7 cellular contexts compared by ENCODE assay signal in the genomic region with DNA sequence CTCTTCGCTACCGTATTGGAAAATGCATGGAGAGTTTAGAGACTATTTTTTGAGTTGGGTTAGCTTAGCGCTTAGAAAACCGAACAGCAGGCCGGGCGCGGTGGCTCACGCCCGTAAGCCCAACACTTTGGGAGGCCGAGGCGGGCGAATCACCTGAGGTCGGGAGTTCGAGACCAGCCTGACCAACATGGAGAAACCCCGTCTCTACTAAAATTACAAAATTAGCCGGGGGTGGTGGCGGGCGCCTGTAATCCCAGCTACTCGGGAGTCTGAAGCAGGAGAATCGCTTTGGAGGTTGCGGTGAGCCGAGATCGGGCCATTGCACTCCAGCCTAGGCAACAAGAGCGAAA. TPM values are rescaled to one million over a fixed set of nuclear protein-coding genes. Genes with fewer than 3 reads are reported as not detected.
DNase-seq lines count a peak whose midpoint lies in the region; TF ChIP-seq lines count a peak whose summit lies in the region.
"Not testable (repeated sequence)": the region's sequence is repeated elsewhere in the genome, so short reads cannot be mapped to it uniquely, and the experiment has no call there.
"Had no signal": no experiment of that assay in that cellular context is flagged by ENCODE, and none has a peak within 500 bp of the region (broad histone marks: within the 10 kb centered on the region; RNA-seq: fewer than 3 reads in every experiment).

No MANE protein-coding gene starts in this region.

- peak overlapping the region; percentile 91 for H3K9ac ChIP-seq in GM23248
- peak overlapping the region; percentile 78 for H3K9ac ChIP-seq in neural cell (ENCODE audit: low read length)

- H3K4me3 ChIP-seq in GM23248, result peak overlapping the region; percentile 94
- H3K4me3 ChIP-seq in breast epithelium, result peak overlapping the region; percentile 69 to 92 (median 86)
- H3K4me3 ChIP-seq in right atrium auricular region, result peak overlapping the region; percentile 52 to 80
- peak overlapping the region; percentile 99 for H3K4me3 ChIP-seq in neural cell (ENCODE audit: low read length)
- peak overlapping the region; percentile 70 to 80 for H3K4me3 ChIP-seq in tibial artery

- TF ChIP-seq CTCF in breast epithelium (IDR thresholded peaks at IDR 0.05); right atrium auricular region (IDR thresholded peaks at IDR 0.05); neural cell (IDR thresholded peaks at IDR 0.05; ENCODE audit: poor library complexity, severe bottlenecking); tibial artery (IDR thresholded peaks at IDR 0.05): not testable (repeated sequence)

- H2AFZ ChIP-seq in GM23248 (peak overlapping the region; percentile 89), neural cell (ENCODE audit: low read depth, low read length) (peak overlapping the region; percentile 91)

- H3K9me2 ChIP-seq in GM23248 (ENCODE audit: insufficient read depth); neural cell (ENCODE audit: insufficient read depth, low read length): not testable (repeated sequence)

- H3K27ac Mint-ChIP-seq in T-helper 2 cell treated with Interferon-gamma antibody and Interleukin-4, amounts not matched to agents 5 μg/mL and 100 μg/mL, for 36 hours, result peak overlapping the region; percentile 94

- not testable (repeated sequence) for H3K27me3 Mint-ChIP-seq in T-helper 2 cell treated with Interferon-gamma antibody and Interleukin-4, amounts not matched to agents 5 μg/mL and 100 μg/mL, for 36 hours (ENCODE audit: low read depth)

- H3K4me3 Mint-ChIP-seq in T-helper 2 cell treated with Interferon-gamma antibody and Interleukin-4, amounts not matched to agents 5 μg/mL and 100 μg/mL, for 36 hours, result peak overlapping the region; percentile 96

- 18 to 21% methylated on average over 24 of the region's 24 CpGs for WGBS in GM23248 (ENCODE audit: low coverage in 1 of 2, low lambda C conversion rate in 2 of 2, missing lambda C conversion rate in 2 of 2), 2 experiments

- not testable (repeated sequence) for H3K9me3 ChIP-seq in GM23248 (ENCODE audit: low read depth); breast epithelium; right atrium auricular region; neural cell (ENCODE audit: low read length); tibial artery

- H3F3A ChIP-seq in GM23248 (ENCODE audit: insufficient read depth); neural cell (ENCODE audit: insufficient read depth, low read length, poor library complexity, severe bottlenecking): not testable (repeated sequence)

- H3K27ac ChIP-seq in GM23248 (peak overlapping the region; percentile 88), breast epithelium (peak overlapping the region; percentile 52 to 73), right atrium auricular region (peak overlapping the region; percentile 64 to 78), neural cell (ENCODE audit: low read length) (peak overlapping the region; percentile 66), tibial artery (peak overlapping the region; percentile 74 to 82)

- intact Hi-C loops in breast epithelium (cut with DNase I; ENCODE audit: low total_unique reads), result not testable (repeated sequence)
- intact Hi-C loops in tibial artery (cut with DNase I; ENCODE audit: low total_unique reads), result loop anchor here (10.0 kb wide), 1 partner anchor 347 kb away; no protein-coding TSS in a partner anchor

- not testable (repeated sequence) for TF ChIP-seq POLR2A in breast epithelium (IDR thresholded peaks at IDR 0.05)

- H3K4me1 ChIP-seq in GM23248 (ENCODE audit: insufficient read depth); breast epithelium: not testable (repeated sequence)
- H3K4me1 ChIP-seq in right atrium auricular region, result peaks cover 0 to 16% of the 10 kb centered on the region in 2 donors
- peaks cover 5 to 23% (median 10%) of the 10 kb centered on the region in 4 donors for H3K4me1 ChIP-seq in tibial artery

- not testable (repeated sequence) for H3K36me3 ChIP-seq in GM23248 (ENCODE audit: low read depth); breast epithelium; neural cell (ENCODE audit: insufficient read depth, low read length)
- H3K36me3 ChIP-seq in right atrium auricular region (peaks cover 13% of the 10 kb centered on the region), tibial artery (peaks cover 3 to 21% (median 13%) of the 10 kb centered on the region in 3 donors)

- TF ChIP-seq EP300 in neural cell (conservative IDR thresholded peaks at IDR 0.05; ENCODE audit: poor library complexity, severe bottlenecking), result not testable (repeated sequence)

- peaks cover 27% of the 10 kb centered on the region for H3K36me3 Mint-ChIP-seq in T-helper 2 cell treated with Interferon-gamma antibody and Interleukin-4, amounts not matched to agents 5 μg/mL and 100 μg/mL, for 36 hours (ENCODE audit: low read depth)

- H3K79me2 ChIP-seq in GM23248 (ENCODE audit: insufficient read depth) (peaks cover 41% of the 10 kb centered on the region), neural cell (replicated peaks; ENCODE audit: insufficient read depth, low read length) (peaks cover 11% of the 10 kb centered on the region)

- H4K20me1 ChIP-seq in GM23248 (ENCODE audit: insufficient read depth); neural cell (ENCODE audit: insufficient read depth): not testable (repeated sequence)

- not testable (repeated sequence) for H3K27me3 ChIP-seq in GM23248 (replicated peaks; ENCODE audit: insufficient read depth); breast epithelium; right atrium auricular region; neural cell (ENCODE audit: insufficient read depth, low read depth, low read length); tibial artery

- H3K9me3 Mint-ChIP-seq in T-helper 2 cell treated with Interferon-gamma antibody and Interleukin-4, amounts not matched to agents 5 μg/mL and 100 μg/mL, for 36 hours, result not testable (repeated sequence)

- H3K4me2 ChIP-seq in GM23248 (ENCODE audit: unreplicated experiment), result peak overlapping the region; percentile 97
- peak overlapping the region; percentile 13 for H3K4me2 ChIP-seq in neural cell (ENCODE audit: low read length)

- in situ Hi-C loops in GM23248 (cut with MboI), result not testable (repeated sequence)

- not testable (repeated sequence) for TF ChIP-seq RAD21 in neural cell (conservative IDR thresholded peaks at IDR 0.05)

- not testable (repeated sequence) for DNase-seq in GM23248; T-helper 2 cell treated with Interferon-gamma antibody and Interleukin-4, amounts not matched to agents 5 μg/mL and 100 μg/mL, for 36 hours (ENCODE audit: low spot score); right atrium auricular region (ENCODE audit: low spot score); tibial artery
- peak in 1 of 2 donors; percentile 27 for DNase-seq in breast epithelium (ENCODE audit: low spot score in 2 of 2)

- H3K4me1 Mint-ChIP-seq in T-helper 2 cell treated with Interferon-gamma antibody and Interleukin-4, amounts not matched to agents 5 μg/mL and 100 μg/mL, for 36 hours (ENCODE audit: low read depth), result peaks cover 50% of the 10 kb centered on the region

RNA-seq across cellular contexts. Expression of gene CLUAP1, which starts 0.6 kb away (rescaled TPM):
- 19.3 and 28.5 TPM in 2 replicates for total RNA-seq in GM23248 (2014; rRNA removed; shearing (Covaris generic))
- polyA plus RNA-seq in GM23248 (2016; fragmentation: Nextera tagmentation; extraction: Ambion mirVana), result 33.3 and 37.8 TPM in 2 replicates
- total RNA-seq in breast epithelium, result 10 to 100 TPM; 20.8 to 27.1 (median 24.6) TPM
- 10 to 100 TPM in 1 of 2 donors, 1 to 10 TPM in 1; 8.8 to 10.9 TPM for total RNA-seq in right atrium auricular region
- 40.8 and 46.6 TPM in 2 replicates for polyA plus RNA-seq in neural cell
- 41.6 and 53.1 TPM in 2 replicates for polyA minus RNA-seq in neural cell

RNA-seq across cellular contexts. Expression of gene C16orf90, which starts 6.1 kb away (rescaled TPM):
- not detected in 2 replicates for total RNA-seq in GM23248 (2014; rRNA removed; shearing (Covaris generic))
- polyA plus RNA-seq in GM23248 (2016; fragmentation: Nextera tagmentation; extraction: Ambion mirVana), result not detected in 2 replicates
- total RNA-seq in breast epithelium, result not detected
- total RNA-seq in right atrium auricular region, result not detected
- polyA plus RNA-seq in neural cell, result not detected in 2 replicates
- not detected in 2 replicates for polyA minus RNA-seq in neural cell
- polyA plus RNA-seq: adipose tissue had no signal

RNA-seq across cellular contexts. Expression of gene NAA60, which starts 57.9 kb away (rescaled TPM):
- total RNA-seq in GM23248 (2014; rRNA removed; shearing (Covaris generic)), result 11.2 and 14.4 TPM in 2 replicates
- polyA plus RNA-seq in GM23248 (2016; fragmentation: Nextera tagmentation; extraction: Ambion mirVana), result 49.4 and 51.3 TPM in 2 replicates
- 10 to 100 TPM; 25.4 to 25.9 (median 25.5) TPM for total RNA-seq in breast epithelium
- total RNA-seq in right atrium auricular region, result 10 to 100 TPM; 28.1 to 29.1 TPM
- 15.1 and 32.0 TPM in 2 replicates for polyA plus RNA-seq in neural cell
- polyA minus RNA-seq in neural cell, result 22.9 and 30.7 TPM in 2 replicates

RNA-seq across cellular contexts. Expression of gene ZNF597, which starts 58.1 kb away (rescaled TPM):
- total RNA-seq in GM23248 (2014; rRNA removed; shearing (Covaris generic)), result 3.2 TPM in 2 replicates
- polyA plus RNA-seq in GM23248 (2016; fragmentation: Nextera tagmentation; extraction: Ambion mirVana), result 1.8 and 2.2 TPM in 2 replicates
- 1 to 10 TPM; 2.1 to 3.6 (median 2.8) TPM for total RNA-seq in breast epithelium
- total RNA-seq in right atrium auricular region, result 1 to 10 TPM; 1.3 to 2.2 TPM
- 1.8 and 2.0 TPM in 2 replicates for polyA plus RNA-seq in neural cell
- polyA minus RNA-seq in neural cell, result 6.1 and 6.8 TPM in 2 replicates
